In the genomic region with DNA sequence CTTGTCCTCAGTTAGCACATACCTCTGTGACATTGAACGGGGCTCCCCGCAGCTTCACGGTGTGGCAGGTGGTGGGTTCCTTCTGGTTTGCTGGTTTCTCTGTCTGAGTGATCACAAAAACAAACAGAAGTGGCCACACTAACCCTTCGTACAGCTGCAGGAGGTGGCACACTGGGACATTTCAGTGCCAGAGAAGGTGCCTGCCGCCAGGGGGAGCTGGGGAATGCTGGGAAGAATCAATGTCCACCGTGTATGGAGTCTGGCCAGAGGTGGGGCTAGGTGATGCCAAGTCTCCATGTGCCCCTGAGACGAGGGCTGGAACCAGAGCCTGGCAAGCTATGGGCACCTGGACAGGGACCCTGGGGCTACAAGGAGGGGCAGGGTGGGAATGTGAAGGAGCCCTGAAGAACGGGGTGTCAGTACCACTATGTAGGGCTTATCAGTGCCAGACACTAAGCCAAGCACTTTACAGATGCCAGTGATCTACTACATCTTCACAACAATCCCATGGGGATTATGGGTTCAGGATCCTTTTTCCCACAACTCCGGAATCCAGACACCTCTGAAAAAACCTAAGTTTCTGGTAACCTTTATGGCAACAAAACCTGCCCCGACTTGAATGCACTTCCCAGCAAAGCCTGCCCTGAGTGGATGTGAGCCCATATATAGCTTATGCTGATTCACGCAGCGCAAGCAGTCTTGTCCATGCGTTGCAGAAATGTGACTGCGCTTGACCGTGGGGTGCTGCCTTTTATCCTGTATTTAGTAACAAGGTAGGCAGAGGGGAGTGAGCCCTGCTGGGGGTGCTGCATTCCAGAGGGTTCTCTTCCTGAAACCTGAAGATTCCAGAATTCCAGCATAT, we compare ENCODE assay signal across 9 cellular contexts. TPM values are rescaled to one million over a fixed set of nuclear protein-coding genes. Genes with fewer than 3 reads are reported as not detected.
DNase-seq lines count a peak whose midpoint lies in the region; TF ChIP-seq lines count a peak whose summit lies in the region.
"Had no signal": no experiment of that assay in that cellular context is flagged by ENCODE, and none has a peak within 500 bp of the region (broad histone marks: within the 10 kb centered on the region; RNA-seq: fewer than 3 reads in every experiment).

No MANE protein-coding gene starts in this region.

- DNase-seq in NCI-H2171 treated with DMSO at 0.1 percent for 48 hours (lab: John Stamatoyannopoulos, UW) = peak; percentile 5
- no peak for DNase-seq in NCI-H2171 (lab: John Stamatoyannopoulos, UW)
- DNase-seq in NB4 (ENCODE audit: low read depth) = peak; percentile 25
- DNase-seq in cardiac fibroblast (ENCODE audit: low read depth in 2 of 2) = peak; percentile 13 to 33
- DNase-seq in osteoblast (ENCODE audit: insufficient read length, low spot score, missing footprints) = peak; percentile 32
- no peak for DNase-seq in suprapubic skin (ENCODE audit: low spot score in 2 of 2)
- DNase-seq in stimulated activated CD4-positive, alpha-beta T cell treated with anti-CD3 and anti-CD28 coated beads, Interleukin-4, amount 100 ng/mL, for 24 hours = no peak
- no peak for DNase-seq in stimulated activated CD4-positive, alpha-beta T cell treated with anti-CD3 and anti-CD28 coated beads, Interleukin-4, amount 100 ng/mL, for 1 hour
- DNase-seq: C1 segment of cervical spinal cord had no signal

- H3K4me2 ChIP-seq in osteoblast (ENCODE audit: insufficient read depth, low read length) = no peak overlapping the region

- no peak overlapping the region for H2AFZ ChIP-seq in osteoblast (ENCODE audit: low read length)

- TF ChIP-seq EP300 in suprapubic skin (IDR thresholded peaks at IDR 0.05) = no peak

- TF ChIP-seq CTCF in NB4 (IDR thresholded peaks at IDR 0.05; ENCODE audit: low read depth, low read length) (peak; percentile 60), cardiac fibroblast (IDR thresholded peaks at IDR 0.05; ENCODE audit: low read depth, low read length) (peak; percentile 73), osteoblast (IDR thresholded peaks at IDR 0.05; ENCODE audit: extremely low read depth, low read depth, low read length) (peak; percentile 54), suprapubic skin (IDR thresholded peaks at IDR 0.05) (no peak)

- H3K79me2 ChIP-seq in osteoblast (ENCODE audit: insufficient read depth, low read length) = no peaks in the 10 kb centered on the region

- H3K9me3 ChIP-seq in osteoblast (ENCODE audit: low read depth, low read length) (no peaks in the 10 kb centered on the region), suprapubic skin (no peaks in the 10 kb centered on the region)

- H4K20me1 ChIP-seq in osteoblast (ENCODE audit: insufficient read depth, low read length) = no peaks in the 10 kb centered on the region

- no peak overlapping the region for H3K4me3 ChIP-seq in NB4 (ENCODE audit: low read depth, low read length)
- H3K4me3 ChIP-seq in cardiac fibroblast (replicated peaks in 1 of 2; ENCODE audit: low read depth in 2 of 2, low read length in 2 of 2) = no peak overlapping the region
- no peak overlapping the region for H3K4me3 ChIP-seq in osteoblast (ENCODE audit: insufficient read depth, low read length)
- H3K4me3 ChIP-seq in suprapubic skin = no peak overlapping the region

- H3K4me1 ChIP-seq in osteoblast (ENCODE audit: insufficient read depth, low read length) (no peaks in the 10 kb centered on the region), suprapubic skin (no peaks in the 10 kb centered on the region)

- 79% methylated on average over 12 of the region's 15 CpGs for WGBS in suprapubic skin

- no peaks in the 10 kb centered on the region for H3K27me3 ChIP-seq in osteoblast (ENCODE audit: insufficient read depth, low read length)
- H3K27me3 ChIP-seq in suprapubic skin = no peaks in the 10 kb centered on the region

- H3K27ac ChIP-seq in osteoblast (ENCODE audit: low read depth, low read length) = no peak overlapping the region
- no peak overlapping the region for H3K27ac ChIP-seq in suprapubic skin

- TF ChIP-seq POLR2A in NB4 (IDR thresholded peaks at IDR 0.05; ENCODE audit: extremely low read depth, insufficient read length) (no peak), suprapubic skin (IDR thresholded peaks at IDR 0.05) (no peak)

- H3K36me3 ChIP-seq in osteoblast (ENCODE audit: insufficient read depth, low read length) = peaks cover 44% of the 10 kb centered on the region
- H3K36me3 ChIP-seq in suprapubic skin = peaks cover 100% of the 10 kb centered on the region

RNA-seq across cellular contexts. Expression of gene RBM19, which starts 10.8 kb away (rescaled TPM):
- total RNA-seq in osteoblast (21.2 and 27.5 TPM in 2 replicates), suprapubic skin (10 to 100 TPM; 26.8 to 51.4 (median 28.2) TPM)

Comparison
In these comparisons a context has a peak if more than half of its experiments do, and no peak if none do; other contexts are left out.
1. DNase-seq: peak in NCI-H2171 treated with DMSO at 0.1 percent for 48 hours (single experiment), NB4 (single experiment), cardiac fibroblast (2 of 2) and osteoblast (single experiment); none in NCI-H2171 (single experiment), suprapubic skin (0 of 2), stimulated activated CD4-positive, alpha-beta T cell treated with anti-CD3 and anti-CD28 coated beads, Interleukin-4, amount 100 ng/mL, for 24 hours (single experiment) and stimulated activated CD4-positive, alpha-beta T cell treated with anti-CD3 and anti-CD28 coated beads, Interleukin-4, amount 100 ng/mL, for 1 hour (single experiment).
2. CTCF ChIP-seq: peak in NB4 (single experiment), cardiac fibroblast (single experiment) and osteoblast (single experiment); none in suprapubic skin (0 of 2).